ENCODE assay signal across 20 cellular contexts in genomic region chr16:87415441-87415840, GRCh38. TPM values are rescaled to one million over a fixed set of nuclear protein-coding genes. Genes with fewer than 3 reads are reported as not detected.
A peak's percentile ranks its signal among the peaks of the same experiment; 100 is the strongest.
DNase-seq lines count a peak whose midpoint lies in the region; ATAC-seq and TF ChIP-seq lines count a peak whose summit lies in the region.
"Had no signal": no experiment of that assay in that cellular context is flagged by ENCODE, and none has a peak within 500 bp of the region (broad histone marks: within the 10 kb centered on the region; RNA-seq: fewer than 3 reads in every experiment).

No MANE protein-coding gene starts in this region.

- H3K36me3 Mint-ChIP-seq in activated CD8-positive, alpha-beta memory T cell treated with anti-CD3 and anti-CD28 coated beads, Interleukin-2, amount 10 ng/mL, durations not matched to agents 7 days and 5 days = no peaks in the 10 kb centered on the region
- H3K36me3 Mint-ChIP-seq in activated T-helper 2 cell treated with anti-CD3 and anti-CD28 coated beads, Interferon-gamma antibody, Interleukin-2, Interleukin-4, amounts not matched to agents 10 μg/mL and 5 μg/mL and 100 μg/mL, durations not matched to agents 14 hours and 24 hours and 36 hours (ENCODE audit: low read depth) = peaks cover 16% of the 10 kb centered on the region

- peaks cover 14 to 97% (median 39%) of the 10 kb centered on the region in 4 donors for H3K36me3 ChIP-seq in sigmoid colon

- H3K27me3 ChIP-seq in sigmoid colon = no peaks in the 10 kb centered on the region
- H3K27me3 ChIP-seq: BLaER1 had no signal

- intact Hi-C loops in cardiac septum (cut with DNase I) (loop anchor here (5.0 kb wide), 3 partner anchors 137 to 222 kb away; no protein-coding TSS in a partner anchor), left ventricle myocardium superior (cut with micrococcal nuclease) (no loop called here), sigmoid colon (cut with DNase I) (loop anchor here (5.0 to 10.0 kb wide), 3 partner anchors 77 to 222 kb away; partner anchors contain the start of gene ZCCHC14)
- intact Hi-C loops in activated T-helper 2 cell treated with anti-CD3 and anti-CD28 coated beads, Interferon-gamma antibody, Interleukin-2, Interleukin-4, amounts not matched to agents 10 μg/mL and 5 μg/mL and 100 μg/mL, durations not matched to agents 14 hours and 24 hours and 36 hours (cut with micrococcal nuclease) = loop anchor here (5.0 kb wide), 1 partner anchor 222 kb away; no protein-coding TSS in a partner anchor

- no peak overlapping the region for H3K27ac Mint-ChIP-seq in activated CD8-positive, alpha-beta memory T cell treated with anti-CD3 and anti-CD28 coated beads, Interleukin-2, amount 10 ng/mL, durations not matched to agents 7 days and 5 days
- H3K27ac Mint-ChIP-seq in activated T-helper 2 cell treated with anti-CD3 and anti-CD28 coated beads, Interferon-gamma antibody, Interleukin-2, Interleukin-4, amounts not matched to agents 10 μg/mL and 5 μg/mL and 100 μg/mL, durations not matched to agents 14 hours and 24 hours and 36 hours = no peak overlapping the region
- H3K27ac Mint-ChIP-seq: B cell; CD4-positive, CD25-positive, alpha-beta regulatory T cell; CD8-positive, alpha-beta T cell; HFFc6 had no signal

- no peaks in the 10 kb centered on the region for H3K27me3 Mint-ChIP-seq in activated CD8-positive, alpha-beta memory T cell treated with anti-CD3 and anti-CD28 coated beads, Interleukin-2, amount 10 ng/mL, durations not matched to agents 7 days and 5 days
- no peaks in the 10 kb centered on the region for H3K27me3 Mint-ChIP-seq in activated T-helper 2 cell treated with anti-CD3 and anti-CD28 coated beads, Interferon-gamma antibody, Interleukin-2, Interleukin-4, amounts not matched to agents 10 μg/mL and 5 μg/mL and 100 μg/mL, durations not matched to agents 14 hours and 24 hours and 36 hours (ENCODE audit: low read depth)
- H3K27me3 Mint-ChIP-seq: B cell; CD4-positive, CD25-positive, alpha-beta regulatory T cell had no signal

- peak; percentile 8 for DNase-seq in activated CD8-positive, alpha-beta memory T cell treated with anti-CD3 and anti-CD28 coated beads, Interleukin-2, amount 50 U/mL, for 4 hours
- DNase-seq in activated CD8-positive, alpha-beta memory T cell treated with anti-CD3 and anti-CD28 coated beads, Interleukin-2, amount 10 ng/mL, durations not matched to agents 7 days and 5 days = no peak
- peak; percentile 38 for DNase-seq in cardiac septum (ENCODE audit: low spot score)
- DNase-seq in left ventricle myocardium superior = no peak
- DNase-seq in epithelial cell of esophagus (ENCODE audit: low read depth) = peak; percentile 36
- peak; percentile 34 for DNase-seq in sigmoid colon
- no peak for DNase-seq in COLO668 (lab: John Stamatoyannopoulos, UW; ENCODE audit: unreplicated experiment)
- DNase-seq in activated T-helper 2 cell treated with anti-CD3 and anti-CD28 coated beads, Interferon-gamma antibody, Interleukin-2, Interleukin-4, amounts not matched to agents 10 μg/mL and 5 μg/mL and 100 μg/mL, durations not matched to agents 14 hours and 24 hours and 36 hours (ENCODE audit: low spot score) = no peak
- DNase-seq: CD4-positive, CD25-positive, alpha-beta regulatory T cell; CD8-positive, alpha-beta T cell; DMS 273 treated with DMSO at 0.1 percent for 48 hours; DMS79; GF-D8; GOT3; HFFc6 had no signal

- no peaks in the 10 kb centered on the region for H3K9me3 ChIP-seq in sigmoid colon
- H3K9me3 ChIP-seq: BLaER1, HAP-1 had no signal

- no peak overlapping the region for H3K4me3 Mint-ChIP-seq in activated CD8-positive, alpha-beta memory T cell treated with anti-CD3 and anti-CD28 coated beads, Interleukin-2, amount 10 ng/mL, durations not matched to agents 7 days and 5 days
- H3K4me3 Mint-ChIP-seq in activated T-helper 2 cell treated with anti-CD3 and anti-CD28 coated beads, Interferon-gamma antibody, Interleukin-2, Interleukin-4, amounts not matched to agents 10 μg/mL and 5 μg/mL and 100 μg/mL, durations not matched to agents 14 hours and 24 hours and 36 hours (ENCODE audit: low read depth) = no peak overlapping the region
- H3K4me3 Mint-ChIP-seq: B cell; CD4-positive, CD25-positive, alpha-beta regulatory T cell; CD8-positive, alpha-beta T cell; HFFc6 had no signal

- no peak for ATAC-seq in activated CD8-positive, alpha-beta memory T cell treated with anti-CD3 and anti-CD28 coated beads, Interleukin-2, amount 10 ng/mL, durations not matched to agents 7 days and 5 days
- no peak for ATAC-seq in left ventricle myocardium superior
- ATAC-seq: CD8-positive, alpha-beta T cell had no signal

- CTCF ChIA-PET in activated CD8-positive, alpha-beta memory T cell treated with anti-CD3 and anti-CD28 coated beads, Interleukin-2, amount 10 ng/mL, durations not matched to agents 7 days and 5 days (lab: Charles Lee) = no interaction called here

- H3K27ac ChIP-seq in sigmoid colon = no peak overlapping the region
- H3K27ac ChIP-seq: 22Rv1, BLaER1, C4-2B had no signal

- H3K9me3 Mint-ChIP-seq in activated CD8-positive, alpha-beta memory T cell treated with anti-CD3 and anti-CD28 coated beads, Interleukin-2, amount 10 ng/mL, durations not matched to agents 7 days and 5 days (ENCODE audit: low read depth) = no peaks in the 10 kb centered on the region
- H3K9me3 Mint-ChIP-seq in activated T-helper 2 cell treated with anti-CD3 and anti-CD28 coated beads, Interferon-gamma antibody, Interleukin-2, Interleukin-4, amounts not matched to agents 10 μg/mL and 5 μg/mL and 100 μg/mL, durations not matched to agents 14 hours and 24 hours and 36 hours = no peaks in the 10 kb centered on the region
- H3K9me3 Mint-ChIP-seq: CD4-positive, CD25-positive, alpha-beta regulatory T cell; CD8-positive, alpha-beta T cell; HFFc6 had no signal

- no peaks in the 10 kb centered on the region for H3K4me1 Mint-ChIP-seq in activated CD8-positive, alpha-beta memory T cell treated with anti-CD3 and anti-CD28 coated beads, Interleukin-2, amount 10 ng/mL, durations not matched to agents 7 days and 5 days
- no peaks in the 10 kb centered on the region for H3K4me1 Mint-ChIP-seq in activated T-helper 2 cell treated with anti-CD3 and anti-CD28 coated beads, Interferon-gamma antibody, Interleukin-2, Interleukin-4, amounts not matched to agents 10 μg/mL and 5 μg/mL and 100 μg/mL, durations not matched to agents 14 hours and 24 hours and 36 hours (ENCODE audit: low read depth)
- H3K4me1 Mint-ChIP-seq: B cell; CD4-positive, CD25-positive, alpha-beta regulatory T cell had no signal

- H3K4me1 ChIP-seq in sigmoid colon = no peaks in the 10 kb centered on the region
- H3K4me1 ChIP-seq: HAP-1 had no signal

- TF ChIP-seq CTCF in epithelial cell of esophagus (IDR thresholded peaks at IDR 0.05; ENCODE audit: insufficient read depth, low read depth, low read length, missing control alignments) (no peak), sigmoid colon (IDR thresholded peaks at IDR 0.05) (no peak)

- H3K4me3 ChIP-seq in epithelial cell of esophagus (ENCODE audit: low read length) = no peak overlapping the region
- H3K4me3 ChIP-seq in sigmoid colon = no peak overlapping the region
- H3K4me3 ChIP-seq: BLaER1, HAP-1 had no signal

- no peak for TF ChIP-seq EP300 in sigmoid colon (IDR thresholded peaks at IDR 0.05)

- 90 to 91% methylated on average over 9 of the region's 9 CpGs for whole genome bisulfite sequencing in sigmoid colon, 2 donors

- TF ChIP-seq POLR2A in sigmoid colon (IDR thresholded peaks at IDR 0.05) = no peak

RNA-seq across cellular contexts. Expression of gene MAP1LC3B, which starts 23.3 kb away (rescaled TPM):
- total RNA-seq in activated CD8-positive, alpha-beta memory T cell treated with anti-CD3 and anti-CD28 coated beads, Interleukin-2, amount 10 ng/mL, durations not matched to agents 7 days and 5 days = 10 to 100 TPM; 45.4 to 50.8 TPM
- 113 TPM for total RNA-seq in cardiac septum
- 134 TPM for total RNA-seq in left ventricle myocardium superior
- 10 to 100 TPM; 50.0 to 62.6 (median 62.2) TPM for total RNA-seq in sigmoid colon
- 100 to 1,000 TPM in 1 of 3 donors, 10 to 100 TPM in 2; 48.0 to 137 (median 76.3) TPM for polyA plus RNA-seq in sigmoid colon
- 40.6 and 43.6 TPM in 2 replicates for total RNA-seq in activated T-helper 2 cell treated with anti-CD3 and anti-CD28 coated beads, Interferon-gamma antibody, Interleukin-2, Interleukin-4, amounts not matched to agents 10 μg/mL and 5 μg/mL and 100 μg/mL, durations not matched to agents 14 hours and 24 hours and 36 hours

RNA-seq across cellular contexts. Expression of gene FBXO31, which starts 31.9 kb away (rescaled TPM):
- total RNA-seq in activated CD8-positive, alpha-beta memory T cell treated with anti-CD3 and anti-CD28 coated beads, Interleukin-2, amount 10 ng/mL, durations not matched to agents 7 days and 5 days = 10 to 100 TPM; 38.8 TPM
- total RNA-seq in cardiac septum (73.9 TPM), left ventricle myocardium superior (71.7 TPM), sigmoid colon (100 to 1,000 TPM in 2 of 4 donors, 10 to 100 TPM in 2; 86.7 to 120 (median 98.4) TPM)
- 10 to 100 TPM; 15.0 to 40.0 (median 16.2) TPM for polyA plus RNA-seq in sigmoid colon
- total RNA-seq in activated T-helper 2 cell treated with anti-CD3 and anti-CD28 coated beads, Interferon-gamma antibody, Interleukin-2, Interleukin-4, amounts not matched to agents 10 μg/mL and 5 μg/mL and 100 μg/mL, durations not matched to agents 14 hours and 24 hours and 36 hours = 33.6 and 40.1 TPM in 2 replicates

Comparison
In these comparisons a context has a peak if more than half of its experiments do, and no peak if none do; other contexts are left out.
1. DNase-seq: peak in activated CD8-positive, alpha-beta memory T cell treated with anti-CD3 and anti-CD28 coated beads, Interleukin-2, amount 50 U/mL, for 4 hours (single experiment), cardiac septum (single experiment), epithelial cell of esophagus (single experiment) and sigmoid colon (single experiment); none in activated CD8-positive, alpha-beta memory T cell treated with anti-CD3 and anti-CD28 coated beads, Interleukin-2, amount 10 ng/mL, durations not matched to agents 7 days and 5 days (single experiment), left ventricle myocardium superior (single experiment), COLO668 (single experiment) and activated T-helper 2 cell treated with anti-CD3 and anti-CD28 coated beads, Interferon-gamma antibody, Interleukin-2, Interleukin-4, amounts not matched to agents 10 μg/mL and 5 μg/mL and 100 μg/mL, durations not matched to agents 14 hours and 24 hours and 36 hours (single experiment).